ENCODE assay signal across 8 cellular contexts in genomic region chr22:36123673-36124630, GRCh38. TPM values are rescaled to one million over a fixed set of nuclear protein-coding genes. Genes with fewer than 3 reads are reported as not detected.
DNase-seq lines count a peak whose midpoint lies in the region; ATAC-seq, FAIRE-seq and TF ChIP-seq lines count a peak whose summit lies in the region.

No MANE protein-coding gene starts in this region.

- peaks cover 35% of the 10 kb centered on the region for H3K27me3 ChIP-seq in NT2/D1 (ENCODE audit: insufficient read depth, insufficient read length)

- H3K9me3 ChIP-seq in NT2/D1 (ENCODE audit: insufficient read depth, low read length) = no peaks in the 10 kb centered on the region

- no peaks in the 10 kb centered on the region for H3K36me3 Mint-ChIP-seq in mesothelial cell of epicardium

- peak overlapping the region; percentile 8 for H3K9ac ChIP-seq in NT2/D1 (ENCODE audit: insufficient read length, low read depth)

- H3K4me1 ChIP-seq in NT2/D1 (ENCODE audit: insufficient read depth, insufficient read length) = no peaks in the 10 kb centered on the region

- H3K36me3 ChIP-seq in NT2/D1 (ENCODE audit: insufficient read depth, insufficient read length, low read length) = no peaks in the 10 kb centered on the region

- H3K27ac Mint-ChIP-seq in mesothelial cell of epicardium = peak overlapping the region; percentile 76

- peaks cover 27% of the 10 kb centered on the region for H3K27me3 Mint-ChIP-seq in mesothelial cell of epicardium (ENCODE audit: low read depth)

- no peak overlapping the region for H3K4me3 ChIP-seq in NT2/D1 (ENCODE audit: insufficient read length, low read depth)

- DNase-seq in Ammon's horn (ENCODE audit: low spot score) = peak; percentile 96
- peak; percentile 90 for DNase-seq in HuH-7 (ENCODE audit: low spot score)
- peak; percentile 86 for DNase-seq in NT2/D1 (ENCODE audit: low read depth, low spot score)
- peak; percentile 83 for DNase-seq in activated CD8-positive, alpha-beta memory T cell treated with anti-CD3 and anti-CD28 coated beads, Interleukin-2, amount 50 U/mL, for 1 hour (ENCODE audit: extremely low read depth)
- peak; percentile 93 to 94 for DNase-seq in mesothelial cell of epicardium (ENCODE audit: low spot score in 2 of 2, unreplicated experiment in 2 of 2)
- peak; percentile 74 for DNase-seq in stimulated activated CD8-positive, alpha-beta memory T cell treated with anti-CD3 and anti-CD28 coated beads, Interleukin-15, amount 100 ng/mL, for 1 hour (ENCODE audit: low read depth)

- peak; percentile 95 for TF ChIP-seq CTCF in mesothelial cell of epicardium (IDR thresholded peaks at IDR 0.05; ENCODE audit: unreplicated experiment)

- H3K4me3 Mint-ChIP-seq in mesothelial cell of epicardium = peak overlapping the region; percentile 44

- peak; percentile 70 for ATAC-seq in GM19328 (IDR thresholded peaks at IDR 0.05; ENCODE audit: unreplicated experiment)

- peak; percentile 95 for FAIRE-seq in endometrium (lab: Jason Lieb, UNC)

- H3K4me1 Mint-ChIP-seq in mesothelial cell of epicardium = peaks cover 6% of the 10 kb centered on the region

- H3K9me3 Mint-ChIP-seq in mesothelial cell of epicardium = no peaks in the 10 kb centered on the region

RNA-seq across cellular contexts. Expression of gene APOL3, which starts 36.6 kb away (rescaled TPM):
- 1.3 to 2.2 TPM (median 1.8 TPM) in 3 replicates for total RNA-seq in mesothelial cell of epicardium
